Comparison of ENCODE assay signal across 8 cellular contexts in the genomic region with DNA sequence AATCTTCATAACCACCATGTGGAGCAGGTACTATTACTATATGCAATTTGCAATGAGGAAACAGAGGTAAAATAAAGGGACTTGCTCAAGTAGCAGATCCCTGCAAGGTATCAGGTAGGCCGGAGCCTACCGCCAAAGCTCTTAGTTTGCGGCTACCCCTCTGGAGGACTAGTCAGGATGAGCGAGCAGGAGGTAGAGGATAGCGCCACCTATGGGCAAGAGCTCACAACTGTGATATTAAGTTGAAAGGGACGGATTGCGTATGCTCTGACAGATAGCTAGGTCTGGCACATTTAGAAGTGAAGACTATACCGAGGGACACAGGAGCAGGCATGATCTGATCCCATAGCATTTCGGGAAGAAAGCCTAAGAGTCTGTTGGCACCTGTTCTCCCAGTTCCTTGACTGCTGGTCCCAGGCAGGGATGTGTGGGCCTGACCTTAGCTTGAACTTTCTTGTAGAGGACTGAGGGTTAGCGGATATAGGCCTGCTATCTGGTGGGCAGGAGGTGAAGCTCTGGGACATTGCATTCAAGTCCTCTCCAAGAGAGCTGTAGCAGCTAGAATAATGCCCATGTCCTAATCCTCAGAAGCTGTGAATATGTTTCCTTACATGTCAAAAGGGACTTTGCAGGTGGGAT. TPM values are rescaled to one million over a fixed set of nuclear protein-coding genes. Genes with fewer than 3 reads are reported as not detected.
DNase-seq lines count a peak whose midpoint lies in the region; ATAC-seq and TF ChIP-seq lines count a peak whose summit lies in the region.

No MANE protein-coding gene starts in this region.

- ATAC-seq in HG03378 (IDR thresholded peaks at IDR 0.05; ENCODE audit: unreplicated experiment) = peak; percentile 82
- ATAC-seq in stimulated activated effector memory CD8-positive, alpha-beta T cell treated with anti-CD3 and anti-CD28 coated beads, Interleukin-12 subunit alpha, Interleukin-12 subunit beta, amount 100 ng/mL, for 72 hours = peak; percentile 53
- no peak for ATAC-seq in esophagus mucosa
- ATAC-seq in HG03097 (IDR thresholded peaks at IDR 0.05; ENCODE audit: low FRiP score, unreplicated experiment) = no peak

- no peaks in the 10 kb centered on the region for H3K27me3 ChIP-seq in fibroblast of lung (ENCODE audit: control insufficient read depth, insufficient read depth, low read length)

- no peaks in the 10 kb centered on the region for H3K4me1 ChIP-seq in fibroblast of lung (ENCODE audit: control insufficient read depth, extremely low read depth, insufficient read depth, low read length)

- no peak overlapping the region for H3K9ac ChIP-seq in SK-N-MC (ENCODE audit: insufficient read length)
- H3K9ac ChIP-seq in fibroblast of lung (ENCODE audit: insufficient read depth, low read length) = no peak overlapping the region

- H3K36me3 Mint-ChIP-seq in stimulated activated effector memory CD8-positive, alpha-beta T cell treated with anti-CD3 and anti-CD28 coated beads, Interleukin-12 subunit alpha, Interleukin-12 subunit beta, amount 100 ng/mL, for 72 hours = no peaks in the 10 kb centered on the region

- H3K27ac ChIP-seq in SK-N-MC = no peak overlapping the region
- no peak overlapping the region for H3K27ac ChIP-seq in fibroblast of lung (ENCODE audit: insufficient read depth, low read length)

- no peak overlapping the region for H3K4me3 Mint-ChIP-seq in stimulated activated effector memory CD8-positive, alpha-beta T cell treated with anti-CD3 and anti-CD28 coated beads, Interleukin-12 subunit alpha, Interleukin-12 subunit beta, amount 100 ng/mL, for 72 hours

- no peaks in the 10 kb centered on the region for H4K20me1 ChIP-seq in fibroblast of lung (ENCODE audit: control insufficient read depth, extremely low read depth, insufficient read depth, low read length)

- no peaks in the 10 kb centered on the region for H3K9me3 Mint-ChIP-seq in stimulated activated effector memory CD8-positive, alpha-beta T cell treated with anti-CD3 and anti-CD28 coated beads, Interleukin-12 subunit alpha, Interleukin-12 subunit beta, amount 100 ng/mL, for 72 hours

- H2AFZ ChIP-seq in fibroblast of lung (ENCODE audit: low read length) = no peak overlapping the region

- DNase-seq in AG09309 (ENCODE audit: low read depth) = peak; percentile 1
- DNase-seq in SK-N-MC (ENCODE audit: low read depth, low spot score) = peak; percentile 8
- peak; percentile 15 to 50 for DNase-seq in fibroblast of lung (ENCODE audit: low read depth in 2 of 2)
- peak; percentile 8 to 61 for DNase-seq in stimulated activated effector memory CD8-positive, alpha-beta T cell treated with anti-CD3 and anti-CD28 coated beads, Interleukin-12 subunit alpha, Interleukin-12 subunit beta, amount 100 ng/mL, for 72 hours (ENCODE audit: low spot score in 2 of 2)

- H3K4me2 ChIP-seq in fibroblast of lung (ENCODE audit: extremely low read depth, insufficient read depth, low read length) = no peak overlapping the region

- peak; percentile 63 for TF ChIP-seq CTCF in AG09309 (IDR thresholded peaks at IDR 0.05; ENCODE audit: control insufficient read depth, insufficient read depth, low read depth, low read length, missing control alignments)
- TF ChIP-seq CTCF in GM12875 (IDR thresholded peaks at IDR 0.05; ENCODE audit: borderline replicate concordance, insufficient read depth, low read depth, low read length) = peak; percentile 70
- peak; percentile 29 to 65 for TF ChIP-seq CTCF in fibroblast of lung (conservative IDR thresholded peaks at IDR 0.05 in 1 of 2, IDR thresholded peaks at IDR 0.05 in 1 of 2; ENCODE audit: low read depth in 1 of 2, low read length in 2 of 2)

- H3K9me3 ChIP-seq in SK-N-MC (ENCODE audit: low read depth, low read length) = no peaks in the 10 kb centered on the region
- H3K9me3 ChIP-seq in fibroblast of lung (ENCODE audit: control insufficient read depth, insufficient read depth, low read depth, low read length) = no peaks in the 10 kb centered on the region

- no peaks in the 10 kb centered on the region for H3K79me2 ChIP-seq in fibroblast of lung (ENCODE audit: control insufficient read depth, insufficient read depth, low read length)

- H3K4me3 ChIP-seq in AG09309 (ENCODE audit: control insufficient read depth, low read depth, low read length) (no peak overlapping the region), GM12875 (ENCODE audit: low read depth, low read length) (no peak overlapping the region), SK-N-MC (no peak overlapping the region), fibroblast of lung (replicated peaks in 1 of 4; ENCODE audit: control extremely low read depth in 1 of 4, insufficient read depth in 1 of 4, low read depth in 3 of 4, low read length in 4 of 4) (no peak overlapping the region)

- H3K36me3 ChIP-seq in SK-N-MC (ENCODE audit: insufficient read depth, low read length) = no peaks in the 10 kb centered on the region
- H3K36me3 ChIP-seq in fibroblast of lung (ENCODE audit: control insufficient read depth, insufficient read depth, low read length) = no peaks in the 10 kb centered on the region

- no peaks in the 10 kb centered on the region for H3K4me1 Mint-ChIP-seq in stimulated activated effector memory CD8-positive, alpha-beta T cell treated with anti-CD3 and anti-CD28 coated beads, Interleukin-12 subunit alpha, Interleukin-12 subunit beta, amount 100 ng/mL, for 72 hours

- no peak overlapping the region for H3K27ac Mint-ChIP-seq in stimulated activated effector memory CD8-positive, alpha-beta T cell treated with anti-CD3 and anti-CD28 coated beads, Interleukin-12 subunit alpha, Interleukin-12 subunit beta, amount 100 ng/mL, for 72 hours

RNA-seq across cellular contexts. Expression of a gene that starts 48.0 kb away (rescaled TPM):
- total RNA-seq in fibroblast of lung (not detected in 2 replicates), esophagus mucosa (not detected)
- polyA plus RNA-seq in fibroblast of lung = not detected in 2 replicates
- polyA plus RNA-seq in fibroblast of lung (2012) = not detected in 2 replicates
- not detected in 2 replicates for polyA minus RNA-seq in fibroblast of lung (ENCODE audit: low replicate concordance)

Comparison
In these comparisons a context has a peak if more than half of its experiments do, and no peak if none do; other contexts are left out.
1. ATAC-seq: peak in HG03378 (single experiment) and stimulated activated effector memory CD8-positive, alpha-beta T cell treated with anti-CD3 and anti-CD28 coated beads, Interleukin-12 subunit alpha, Interleukin-12 subunit beta, amount 100 ng/mL, for 72 hours (single experiment); none in esophagus mucosa (single experiment) and HG03097 (single experiment).
2. Peak in every context shown above with its lines, with median percentiles within 50 percentile points of each other: DNase-seq and CTCF ChIP-seq.